13 cellular contexts compared by ENCODE assay signal in the genomic region with DNA sequence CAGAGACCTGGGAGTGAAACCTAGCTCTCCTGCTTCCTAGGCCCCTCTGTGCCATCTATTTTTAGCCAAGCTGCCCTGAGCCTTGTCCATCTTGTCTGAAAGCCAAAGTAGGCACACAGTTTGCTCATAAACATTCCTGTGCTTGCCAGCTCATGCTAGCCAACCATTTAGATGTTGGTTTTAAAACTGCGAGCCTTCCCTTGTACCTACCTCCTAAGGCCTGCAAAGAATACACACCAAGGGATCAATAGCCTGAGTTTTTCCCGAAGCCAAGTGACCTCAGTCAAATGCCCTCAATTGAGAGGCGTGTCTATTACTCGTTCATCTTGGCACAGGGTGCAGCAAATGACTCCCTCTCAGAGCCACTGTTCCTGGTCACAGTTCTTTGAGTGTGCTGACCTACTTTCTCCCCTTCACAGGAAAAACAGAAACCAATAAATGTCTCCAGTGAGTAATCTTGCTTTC. TPM values are rescaled to one million over a fixed set of nuclear protein-coding genes. Genes with fewer than 3 reads are reported as not detected.
DNase-seq lines count a peak whose midpoint lies in the region; ATAC-seq lines count a peak whose summit lies in the region.
"Had no signal": no experiment of that assay in that cellular context is flagged by ENCODE, and none has a peak within 500 bp of the region (broad histone marks: within the 10 kb centered on the region; RNA-seq: fewer than 3 reads in every experiment).

No MANE protein-coding gene starts in this region.

- in situ Hi-C loops in ACHN (cut with HindIII; ENCODE audit: low pct_ligation_motif_present, low pct_unique_long_range_greater_than_20kb, low sequenced_read_pairs), result no loop called here

- DNase-seq in ACHN (peak; percentile 3), NCI-H69 (lab: John Stamatoyannopoulos, UW) (peak; percentile 21), fibroblast of gingiva (ENCODE audit: low read depth) (peak; percentile 1), myocyte (ENCODE audit: low read depth) (peak; percentile 15), NCI-H2196 treated with DMSO at 0.1 percent for 48 hours (lab: John Stamatoyannopoulos, UW; ENCODE audit: unreplicated experiment) (no peak), Kasumi-1 (lab: John Stamatoyannopoulos, UW) (no peak)
- no peak for DNase-seq in stimulated activated CD4-positive, alpha-beta T cell treated with anti-CD3 and anti-CD28 coated beads, Interleukin-1b, Interleukin-23, amount 100 ng/mL, for 48 hours
- DNase-seq: activated CD4-positive, alpha-beta T cell treated with anti-CD3 and anti-CD28 coated beads for 1 hour; activated naive CD4-positive, alpha-beta T cell; NCI-H2029 had no signal

- ATAC-seq in GM18511 (IDR thresholded peaks at IDR 0.05; ENCODE audit: unreplicated experiment), result no peak

RNA-seq across cellular contexts. Expression of gene ZCCHC12, which starts 48.5 kb away (rescaled TPM):
- total RNA-seq in myocyte, result not detected in 2 replicates
- polyA plus RNA-seq in myocyte (2012), result 0.14 TPM
- total RNA-seq: lung microvascular endothelial cell, RPMI7951 had no signal

Comparison
In these comparisons a context has a peak if more than half of its experiments do, and no peak if none do; other contexts are left out.
1. DNase-seq: peak in ACHN (single experiment), NCI-H69 (single experiment), fibroblast of gingiva (single experiment) and myocyte (single experiment); none in stimulated activated CD4-positive, alpha-beta T cell treated with anti-CD3 and anti-CD28 coated beads, Interleukin-1b, Interleukin-23, amount 100 ng/mL, for 48 hours (single experiment), NCI-H2196 treated with DMSO at 0.1 percent for 48 hours (single experiment) and Kasumi-1 (0 of 2).